Comparison of ENCODE assay signal across 8 cellular contexts in the genomic region with DNA sequence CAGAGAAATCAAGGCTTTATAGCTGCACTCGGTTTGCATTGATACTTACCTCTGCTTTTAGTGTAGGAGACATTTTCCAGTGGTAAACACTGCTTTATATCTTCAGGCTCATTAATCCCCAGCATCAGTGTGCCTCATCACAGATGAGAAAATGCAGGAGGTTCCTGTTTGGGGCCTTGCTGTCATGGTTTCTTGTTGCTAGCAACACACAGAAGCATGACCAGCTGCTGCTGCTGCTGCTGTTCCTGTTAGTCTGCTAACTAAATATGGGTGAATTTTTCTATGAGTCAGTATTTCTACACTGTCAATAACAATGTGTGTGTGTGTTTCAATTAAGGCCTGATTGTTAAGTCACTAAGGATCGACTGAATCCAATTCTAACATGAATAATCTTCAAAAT.
DNase-seq lines count a peak whose midpoint lies in the region; ATAC-seq, FAIRE-seq and TF ChIP-seq lines count a peak whose summit lies in the region.

No MANE protein-coding gene starts in this region.

- no peaks in the 10 kb centered on the region for H3K36me3 ChIP-seq in BE2C
- H3K36me3 ChIP-seq in Peyer's patch: no peaks in the 10 kb centered on the region
- no peaks in the 10 kb centered on the region for H3K36me3 ChIP-seq in endothelial cell of umbilical vein (ENCODE audit: control insufficient read depth in 2 of 2, extremely low read depth in 1 of 2, insufficient read depth in 2 of 2, low read length in 2 of 2)

- peaks cover 35% of the 10 kb centered on the region for H3K4me1 Mint-ChIP-seq in nephron

- no peak for TF ChIP-seq CTCF in BE2C (IDR thresholded peaks at IDR 0.05; ENCODE audit: low read depth, low read length)
- TF ChIP-seq CTCF in Peyer's patch (IDR thresholded peaks at IDR 0.05): no peak
- TF ChIP-seq CTCF in endothelial cell of umbilical vein (IDR thresholded peaks at IDR 0.05; ENCODE audit: extremely low read depth in 1 of 2, insufficient read depth in 1 of 2, low read depth in 1 of 2, low read length in 2 of 2): no peak
- no peak for TF ChIP-seq CTCF in nephron (IDR thresholded peaks at IDR 0.05; ENCODE audit: unreplicated experiment in 3 of 3)

- CTCF ChIA-PET in endothelial cell of umbilical vein (lab: Charles Lee): interaction anchor here (0.9 to 2.0 kb wide), 5 partner anchors 12 to 67 kb away, joined by 3 to 10 read pairs (median 5); no protein-coding TSS in a partner anchor

- H3K9me3 Mint-ChIP-seq in nephron: peaks cover 4% of the 10 kb centered on the region

- H3K27ac ChIP-seq in Peyer's patch: peak overlapping the region in 3 of 4 donors; percentile 2 to 67 (median 52)
- peak overlapping the region; percentile 53 for H3K27ac ChIP-seq in endothelial cell of umbilical vein (ENCODE audit: insufficient read depth, low read depth, low read length)

- intact Hi-C loops in endothelial cell of umbilical vein (cut with micrococcal nuclease) (loop anchor here (1.0 to 2.0 kb wide), 4 partner anchors 23 to 70 kb away; no protein-coding TSS in a partner anchor), posterior cingulate gyrus (cut with DNase I) (no loop called here)

- peak overlapping the region; percentile 32 for H3K9ac ChIP-seq in endothelial cell of umbilical vein (replicated peaks; ENCODE audit: extremely low read depth, insufficient read depth, low read length)

- TF ChIP-seq POLR2A in Peyer's patch (IDR thresholded peaks at IDR 0.05) (no peak), endothelial cell of umbilical vein (IDR thresholded peaks at IDR 0.05; ENCODE audit: low read depth, low read length) (no peak)

- no peak overlapping the region for H2AFZ ChIP-seq in endothelial cell of umbilical vein (ENCODE audit: low read depth, low read length)

- no peak overlapping the region for H3K4me3 Mint-ChIP-seq in nephron

- no TSS peak for BruUV-seq in endothelial cell of umbilical vein (replicated peaks; lab: Mats Ljungman, UMichigan)

- no peaks in the 10 kb centered on the region for H3K9me1 ChIP-seq in endothelial cell of umbilical vein (replicated peaks; ENCODE audit: control insufficient read depth, extremely low read depth, insufficient read depth, low read length)

- peak; percentile 97 for ATAC-seq in GM18868 (IDR thresholded peaks at IDR 0.05; ENCODE audit: unreplicated experiment)
- peak; percentile 92 for ATAC-seq in HG03342 (IDR thresholded peaks at IDR 0.05; ENCODE audit: unreplicated experiment)
- ATAC-seq in HG03045 (IDR thresholded peaks at IDR 0.05; ENCODE audit: unreplicated experiment): no peak

- POLR2A ChIA-PET in endothelial cell of umbilical vein (lab: Charles Lee): no interaction called here

- no peaks in the 10 kb centered on the region for H3K27me3 ChIP-seq in BE2C
- no peaks in the 10 kb centered on the region for H3K27me3 ChIP-seq in Peyer's patch
- no peaks in the 10 kb centered on the region for H3K27me3 ChIP-seq in endothelial cell of umbilical vein (ENCODE audit: control insufficient read depth in 2 of 2, insufficient read depth in 2 of 2, low read length in 2 of 2)

- no peaks in the 10 kb centered on the region for H4K20me1 ChIP-seq in endothelial cell of umbilical vein (replicated peaks; ENCODE audit: control insufficient read depth, extremely low read depth, insufficient read depth, low read length)

- H3K4me3 ChIP-seq in BE2C (ENCODE audit: low read depth, low read length) (no peak overlapping the region), Peyer's patch (no peak overlapping the region), endothelial cell of umbilical vein (replicated peaks in 1 of 3; ENCODE audit: insufficient read depth in 1 of 3, low read depth in 1 of 3, low read length in 3 of 3) (no peak overlapping the region)

- DNase-seq in BE2C: peak; percentile 84
- DNase-seq in Peyer's patch: peak in 1 of 3 donors; percentile 61
- DNase-seq in endothelial cell of umbilical vein (ENCODE audit: low read depth, low spot score): peak; percentile 95
- no peak for DNase-seq in posterior cingulate gyrus

- no peaks in the 10 kb centered on the region for H3K36me3 Mint-ChIP-seq in nephron (ENCODE audit: low read depth)

- no peaks in the 10 kb centered on the region for H3K27me3 Mint-ChIP-seq in nephron (ENCODE audit: low read depth)

- no peak overlapping the region for H3K4me2 ChIP-seq in endothelial cell of umbilical vein (ENCODE audit: insufficient read depth, low read length)

- peak overlapping the region; percentile 65 to 93 (median 79) for H3K27ac Mint-ChIP-seq in nephron

- FAIRE-seq in endothelial cell of umbilical vein (lab: Jason Lieb, UNC): no peak

- H3K9me3 ChIP-seq in BE2C: no peaks in the 10 kb centered on the region
- no peaks in the 10 kb centered on the region for H3K9me3 ChIP-seq in Peyer's patch
- no peaks in the 10 kb centered on the region for H3K9me3 ChIP-seq in endothelial cell of umbilical vein (replicated peaks; ENCODE audit: control insufficient read depth, insufficient read depth, low read length)

- no peaks in the 10 kb centered on the region for H3K79me2 ChIP-seq in endothelial cell of umbilical vein (ENCODE audit: control insufficient read depth, insufficient read depth, low read length)

- H3K4me1 ChIP-seq in BE2C: peaks cover 18% of the 10 kb centered on the region
- H3K4me1 ChIP-seq in Peyer's patch: no peaks in the 10 kb centered on the region
- peaks cover 4% of the 10 kb centered on the region for H3K4me1 ChIP-seq in endothelial cell of umbilical vein (ENCODE audit: control insufficient read depth, extremely low read depth, insufficient read depth, low read length)

- dilution Hi-C loops in endothelial cell of umbilical vein (cut with MboI; ENCODE audit: extremely low pct_ligation_motif_present, low sequenced_read_pairs): loop anchor here (25.0 kb wide), 2 partner anchors 98 to 323 kb away; a partner anchor contains a TSS

TF ChIP-seq in endothelial cell of umbilical vein, 7 proteins besides CTCF, POLR2A, EP300 and RAD21:
- TF ChIP-seq EZH2 (IDR thresholded peaks at IDR 0.05; ENCODE audit: borderline replicate concordance, low read depth, low read length, severe bottlenecking) (no peak), GATA2 (IDR thresholded peaks at IDR 0.05; ENCODE audit: insufficient read depth, insufficient read length, low read depth, low read length) (no peak), FOS (IDR thresholded peaks at IDR 0.05; ENCODE audit: borderline replicate concordance, insufficient read depth, low read length) (peak; percentile 19), JUN (IDR thresholded peaks at IDR 0.05; ENCODE audit: borderline replicate concordance, insufficient read depth, insufficient read length, low read depth) (peak; percentile 67), MYC (IDR thresholded peaks at IDR 0.05; ENCODE audit: low read depth, low read length) (no peak), POLR2AphosphoS5 (IDR thresholded peaks at IDR 0.05; ENCODE audit: insufficient read depth, low read depth, low read length) (no peak)
- TF ChIP-seq, protein P1, sequence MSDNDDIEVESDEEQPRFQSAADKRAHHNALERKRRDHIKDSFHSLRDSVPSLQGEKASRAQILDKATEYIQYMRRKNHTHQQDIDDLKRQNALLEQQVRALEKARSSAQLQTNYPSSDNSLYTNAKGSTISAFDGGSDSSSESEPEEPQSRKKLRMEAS (IDR thresholded peaks at IDR 0.05; ENCODE audit: insufficient read depth, insufficient read length): no peak

Comparison
In these comparisons a context has a peak if more than half of its experiments do, and no peak if none do; other contexts are left out.
1. DNase-seq: peak in BE2C (single experiment) and endothelial cell of umbilical vein (single experiment); none in posterior cingulate gyrus (0 of 10).